ENCODE assay signal across 24 cellular contexts in the genomic region with DNA sequence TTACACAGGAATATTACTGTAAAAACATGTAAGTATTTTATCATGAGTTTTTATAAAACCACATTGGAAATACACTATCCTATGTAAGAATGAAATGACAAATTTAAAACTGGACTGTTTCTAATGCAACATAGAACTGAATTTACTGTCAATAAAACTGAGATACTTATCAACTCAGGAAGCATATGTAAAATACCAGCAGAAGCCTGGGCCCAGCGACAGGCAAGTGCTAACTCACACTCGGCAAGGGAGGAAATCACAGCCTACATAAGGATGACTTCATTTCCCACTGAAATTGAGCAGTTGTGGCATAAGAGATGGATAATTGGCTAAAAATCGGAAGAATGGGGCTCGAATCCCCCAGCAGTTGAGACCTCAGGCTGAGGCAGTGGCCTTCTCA. TPM values are rescaled to one million over a fixed set of nuclear protein-coding genes. Genes with fewer than 3 reads are reported as not detected.
DNase-seq lines count a peak whose midpoint lies in the region; ATAC-seq and TF ChIP-seq lines count a peak whose summit lies in the region.
"Had no signal": no experiment of that assay in that cellular context is flagged by ENCODE, and none has a peak within 500 bp of the region (broad histone marks: within the 10 kb centered on the region; RNA-seq: fewer than 3 reads in every experiment).

No MANE protein-coding gene starts in this region.

- no peak for ATAC-seq in GM18502 (IDR thresholded peaks at IDR 0.05; ENCODE audit: poor library complexity, unreplicated experiment)
- ATAC-seq in HG03108 (IDR thresholded peaks at IDR 0.05; ENCODE audit: unreplicated experiment), result no peak
- ATAC-seq: A549; activated naive CD4-positive, alpha-beta T cell treated with anti-CD3 and anti-CD28 coated beads, Interleukin-2, amount 50 U/mL, for 72 hours; body of pancreas; SK-N-SH treated with all-trans-retinoic acid at 6 μM for 48 hours had no signal

- H3K27ac Mint-ChIP-seq in T-helper 2 cell treated with Interferon-gamma antibody and Interleukin-4, amounts not matched to agents 5 μg/mL and 100 μg/mL, for 36 hours, result peak overlapping the region; percentile 83
- H3K27ac Mint-ChIP-seq in H9 (peak overlapping the region in 2 of 3 experiments; percentile 36 to 89; a peak in 4 of 7 replicates), mesothelial cell of epicardium (peak overlapping the region; percentile 35)
- H3K27ac Mint-ChIP-seq: stimulated activated naive CD8-positive, alpha-beta T cell treated with anti-CD3 and anti-CD28 coated beads, Interleukin-15, Interleukin-2, amounts not matched to agents 100 ng/mL and 50 ng/mL, for 24 hours; type B pancreatic cell had no signal

- H3K56ac ChIP-seq in H9 (ENCODE audit: insufficient read length, low read depth, low read length), result no peak overlapping the region

- no peaks in the 10 kb centered on the region for H3K9me3 Mint-ChIP-seq in T-helper 2 cell treated with Interferon-gamma antibody and Interleukin-4, amounts not matched to agents 5 μg/mL and 100 μg/mL, for 36 hours
- H3K9me3 Mint-ChIP-seq in H9 (no peaks in the 10 kb centered on the region), mesothelial cell of epicardium (peaks cover 18% of the 10 kb centered on the region)
- H3K9me3 Mint-ChIP-seq: activated naive CD4-positive, alpha-beta T cell treated with anti-CD3 and anti-CD28 coated beads, Interleukin-2, amount 50 U/mL, for 72 hours; nephron progenitor cell; type B pancreatic cell had no signal

- H3K9ac ChIP-seq in H9 (ENCODE audit: extremely low read depth, insufficient read length, low read length) (no peak overlapping the region), MM.1S (ENCODE audit: low read length) (no peak overlapping the region)

- no CpG with 5 or more reads among the region's 4 CpGs for WGBS in H9 (ENCODE audit: extremely low coverage, insufficient read length, low lambda C conversion rate)

- H3K36me3 Mint-ChIP-seq in T-helper 2 cell treated with Interferon-gamma antibody and Interleukin-4, amounts not matched to agents 5 μg/mL and 100 μg/mL, for 36 hours (ENCODE audit: low read depth), result peaks cover 48% of the 10 kb centered on the region
- H3K36me3 Mint-ChIP-seq in H9 (ENCODE audit: insufficient read depth in 1 of 3, low read depth in 3 of 3), result peaks cover 17 to 59% (median 34%) of the 10 kb centered on the region in 3 experiments; a peak in 5 of 7 replicates
- peaks cover 45% of the 10 kb centered on the region for H3K36me3 Mint-ChIP-seq in mesothelial cell of epicardium

- H3K4me1 ChIP-seq in H9 (ENCODE audit: insufficient read depth, low read length), result no peaks in the 10 kb centered on the region
- no peaks in the 10 kb centered on the region for H3K4me1 ChIP-seq in MM.1S (ENCODE audit: low read length)
- H3K4me1 ChIP-seq: A549, body of pancreas, HAP-1 had no signal

- DNase-seq in T-helper 2 cell treated with Interferon-gamma antibody and Interleukin-4, amounts not matched to agents 5 μg/mL and 100 μg/mL, for 36 hours (ENCODE audit: low spot score), result no peak
- no peak for DNase-seq in T-helper 2 cell
- no peak for DNase-seq in H9
- DNase-seq in dermis microvascular lymphatic vessel endothelial cell (ENCODE audit: low read depth in 2 of 2), result peak; percentile 54 to 87
- DNase-seq in mesothelial cell of epicardium (ENCODE audit: low spot score in 2 of 2, unreplicated experiment in 2 of 2), result no peak
- no peak for DNase-seq in MM.1S
- DNase-seq: body of pancreas; IMR-90; kidney; mesenchymal stem cell; NCI-H1694; NCI-H226; nephron progenitor cell; stimulated activated CD4-positive, alpha-beta T cell treated with anti-CD3 and anti-CD28 coated beads, Interleukin-2, amount 100 ng/mL, for 48 hours had no signal

- H3K9me3 ChIP-seq in H9 (ENCODE audit: control insufficient read depth, low read depth, low read length), result no peaks in the 10 kb centered on the region
- no peaks in the 10 kb centered on the region for H3K9me3 ChIP-seq in MM.1S (replicated peaks; ENCODE audit: insufficient read depth, low read length)
- H3K9me3 ChIP-seq: A549, body of pancreas, HAP-1 had no signal

- H3T11ph ChIP-seq in H9 (ENCODE audit: low read length), result no peak overlapping the region

- no peaks in the 10 kb centered on the region for H3K27me3 ChIP-seq in H9 (ENCODE audit: insufficient read depth, low read length)
- H3K27me3 ChIP-seq in MM.1S (replicated peaks; ENCODE audit: insufficient read depth, low read length), result no peaks in the 10 kb centered on the region
- H3K27me3 ChIP-seq: body of pancreas had no signal

- H3K23me2 ChIP-seq in H9 (ENCODE audit: insufficient read length, low read depth, low read length, poor library complexity, severe bottlenecking), result no peaks in the 10 kb centered on the region

- H3K4me1 Mint-ChIP-seq in T-helper 2 cell treated with Interferon-gamma antibody and Interleukin-4, amounts not matched to agents 5 μg/mL and 100 μg/mL, for 36 hours (ENCODE audit: low read depth), result peaks cover 21% of the 10 kb centered on the region
- H3K4me1 Mint-ChIP-seq in H9, result peaks cover 12 to 18% of the 10 kb centered on the region in 2 experiments
- H3K4me1 Mint-ChIP-seq in mesothelial cell of epicardium, result no peaks in the 10 kb centered on the region

- no peaks in the 10 kb centered on the region for H3F3A ChIP-seq in MM.1S (ENCODE audit: insufficient read depth, low read length)

- no peak overlapping the region for H2BK5ac ChIP-seq in H9 (ENCODE audit: insufficient read length, low read length)

- no peak overlapping the region for H3K4ac ChIP-seq in H9 (ENCODE audit: low read depth, low read length)

- H2BK120ac ChIP-seq in H9 (ENCODE audit: low read depth, low read length, poor library complexity, severe bottlenecking), result no peak overlapping the region

- H2AFZ ChIP-seq in H9 (ENCODE audit: low read length) (no peak overlapping the region), MM.1S (ENCODE audit: low read length) (no peak overlapping the region)

- H2BK15ac ChIP-seq in H9 (ENCODE audit: low read depth, low read length), result no peak overlapping the region

- no peak overlapping the region for H4K8ac ChIP-seq in H9 (replicated peaks; ENCODE audit: insufficient read length, low read depth, low read length)

- H2BK12ac ChIP-seq in H9 (ENCODE audit: insufficient read length, low read depth, low read length), result no peak overlapping the region

- H3K27ac ChIP-seq in H9 (ENCODE audit: insufficient read length, low read depth, low read length) (no peak overlapping the region), MM.1S (ENCODE audit: low read length) (no peak overlapping the region)
- H3K27ac ChIP-seq: A549, body of pancreas, skin epidermis had no signal

- H3K36me3 ChIP-seq in MM.1S (replicated peaks; ENCODE audit: insufficient read depth, low read length), result 0 out of 2 replicates have a peak, but pooled peaks cover 3% of the 10 kb centered on the region

- no peak overlapping the region for H3K4me3 Mint-ChIP-seq in T-helper 2 cell treated with Interferon-gamma antibody and Interleukin-4, amounts not matched to agents 5 μg/mL and 100 μg/mL, for 36 hours
- H3K4me3 Mint-ChIP-seq in H9 (no peak overlapping the region), mesothelial cell of epicardium (no peak overlapping the region)
- H3K4me3 Mint-ChIP-seq: nephron progenitor cell; stimulated activated naive CD8-positive, alpha-beta T cell treated with anti-CD3 and anti-CD28 coated beads, Interleukin-15, Interleukin-2, amounts not matched to agents 100 ng/mL and 50 ng/mL, for 24 hours had no signal

- H3K14ac ChIP-seq in H9 (ENCODE audit: insufficient read depth, low read length), result no peak overlapping the region

- TF ChIP-seq CTCF in H9 (conservative IDR thresholded peaks at IDR 0.05), result no peak
- TF ChIP-seq CTCF in mesothelial cell of epicardium (IDR thresholded peaks at IDR 0.05; ENCODE audit: unreplicated experiment), result no peak
- no peak for TF ChIP-seq CTCF in MM.1S (IDR thresholded peaks at IDR 0.05; ENCODE audit: low read length)

- no peaks in the 10 kb centered on the region for H4K20me1 ChIP-seq in H9 (ENCODE audit: control insufficient read depth, insufficient read depth, insufficient read length)
- no peaks in the 10 kb centered on the region for H4K20me1 ChIP-seq in MM.1S (ENCODE audit: insufficient read depth, low read length)

- H3K79me2 ChIP-seq in H9 (ENCODE audit: insufficient read depth, low read length) (no peaks in the 10 kb centered on the region), MM.1S (ENCODE audit: low read length) (no peaks in the 10 kb centered on the region)

- H4K91ac ChIP-seq in H9 (ENCODE audit: insufficient read length, low read depth, low read length), result no peak overlapping the region

- H3K23ac ChIP-seq in H9 (ENCODE audit: insufficient read length, low read depth, low read length), result no peak overlapping the region

- H4K5ac ChIP-seq in H9 (ENCODE audit: insufficient read length, low read depth, low read length), result no peak overlapping the region

- no peaks in the 10 kb centered on the region for H3K79me1 ChIP-seq in H9 (ENCODE audit: insufficient read depth, low read depth, low read length, poor library complexity, severe bottlenecking)

- no peak overlapping the region for H3K4me3 ChIP-seq in MM.1S (ENCODE audit: low read length)
- H3K4me3 ChIP-seq: A549, body of pancreas, HAP-1, skin epidermis had no signal

- H3K27me3 Mint-ChIP-seq in T-helper 2 cell treated with Interferon-gamma antibody and Interleukin-4, amounts not matched to agents 5 μg/mL and 100 μg/mL, for 36 hours (ENCODE audit: low read depth), result no peaks in the 10 kb centered on the region
- H3K27me3 Mint-ChIP-seq in H9 (ENCODE audit: low read depth) (no peaks in the 10 kb centered on the region), mesothelial cell of epicardium (ENCODE audit: low read depth) (no peaks in the 10 kb centered on the region)
- H3K27me3 Mint-ChIP-seq: progenitor cell of endocrine pancreas; stimulated activated naive CD8-positive, alpha-beta T cell treated with anti-CD3 and anti-CD28 coated beads, Interleukin-15, Interleukin-2, amounts not matched to agents 100 ng/mL and 50 ng/mL, for 24 hours; type B pancreatic cell had no signal

- H2AK5ac ChIP-seq in H9 (ENCODE audit: insufficient read length, low read length), result no peak overlapping the region

- H3K9me2 ChIP-seq in MM.1S (replicated peaks; ENCODE audit: insufficient read depth, low read length), result no peaks in the 10 kb centered on the region

- no peak overlapping the region for H3K4me2 ChIP-seq in H9 (ENCODE audit: insufficient read depth, insufficient read length, low read length)
- no peak overlapping the region for H3K4me2 ChIP-seq in MM.1S (ENCODE audit: low read depth, low read length)
- H3K4me2 ChIP-seq: A549 had no signal

- no peak overlapping the region for H3K18ac ChIP-seq in H9 (ENCODE audit: insufficient read length, low read depth, low read length)

- H2BK20ac ChIP-seq in H9 (ENCODE audit: low read depth, low read length, poor library complexity, severe bottlenecking), result no peak overlapping the region

RNA-seq across cellular contexts. Expression of a gene that starts 12.1 kb away (rescaled TPM):
- total RNA-seq in H9 (2021) (not detected in 2 replicates), dermis microvascular lymphatic vessel endothelial cell (not detected in 2 replicates), mesothelial cell of epicardium (not detected in 3 replicates)
- total RNA-seq: body of pancreas, IMR-90, kidney, progenitor cell of endocrine pancreas had no signal

RNA-seq across cellular contexts. Expression of a gene that starts 38.0 kb away (rescaled TPM):
- total RNA-seq in H9 (2021), result 62.3 and 66.0 TPM in 2 replicates
- 42.6 and 51.0 TPM in 2 replicates for total RNA-seq in dermis microvascular lymphatic vessel endothelial cell
- 44.9 to 53.5 TPM (median 51.2 TPM) in 3 replicates for total RNA-seq in mesothelial cell of epicardium

RNA-seq across cellular contexts. Expression of a gene that starts 38.9 kb away (rescaled TPM):
- 94.7 and 97.9 TPM in 2 replicates for total RNA-seq in H9 (2021)
- total RNA-seq in dermis microvascular lymphatic vessel endothelial cell, result 80.1 and 97.7 TPM in 2 replicates
- total RNA-seq in mesothelial cell of epicardium, result 74.4 to 79.8 TPM (median 75.3 TPM) in 3 replicates

RNA-seq across cellular contexts. Expression of a gene that starts 47.9 kb away (rescaled TPM):
- total RNA-seq in H9 (2021), result 1.7 TPM in 2 replicates
- total RNA-seq in dermis microvascular lymphatic vessel endothelial cell, result not detected in 2 replicates
- 12.1 to 15.1 TPM (median 12.3 TPM) in 3 replicates for total RNA-seq in mesothelial cell of epicardium
- total RNA-seq: activated naive CD4-positive, alpha-beta T cell treated with anti-CD3 and anti-CD28 coated beads, Interleukin-2, amount 50 U/mL, for 72 hours had no signal

Comparison
In these comparisons a context has a peak if more than half of its experiments do, and no peak if none do; other contexts are left out.
1. DNase-seq: peak in dermis microvascular lymphatic vessel endothelial cell (2 of 2); none in T-helper 2 cell treated with Interferon-gamma antibody and Interleukin-4, amounts not matched to agents 5 μg/mL and 100 μg/mL, for 36 hours (single experiment), T-helper 2 cell (0 of 5), H9 (single experiment), mesothelial cell of epicardium (0 of 2) and MM.1S (single experiment).
2. Peak in every context shown above with its lines, with median percentiles within 50 percentile points of each other: H3K27ac Mint-ChIP-seq.